Comparison of ENCODE assay signal across 1 cellular context in genomic region chr22:23898006-23898974, GRCh38.
A peak's percentile ranks its signal among the peaks of the same experiment; 100 is the strongest.
TF ChIP-seq lines count a peak whose summit lies in the region.

No MANE protein-coding gene starts in this region.

TF ChIP-seq in HEK293, 187 proteins besides CTCF, POLR2A, EP300 and RAD21 (continued from another document):
- TF ChIP-seq, protein P1, sequence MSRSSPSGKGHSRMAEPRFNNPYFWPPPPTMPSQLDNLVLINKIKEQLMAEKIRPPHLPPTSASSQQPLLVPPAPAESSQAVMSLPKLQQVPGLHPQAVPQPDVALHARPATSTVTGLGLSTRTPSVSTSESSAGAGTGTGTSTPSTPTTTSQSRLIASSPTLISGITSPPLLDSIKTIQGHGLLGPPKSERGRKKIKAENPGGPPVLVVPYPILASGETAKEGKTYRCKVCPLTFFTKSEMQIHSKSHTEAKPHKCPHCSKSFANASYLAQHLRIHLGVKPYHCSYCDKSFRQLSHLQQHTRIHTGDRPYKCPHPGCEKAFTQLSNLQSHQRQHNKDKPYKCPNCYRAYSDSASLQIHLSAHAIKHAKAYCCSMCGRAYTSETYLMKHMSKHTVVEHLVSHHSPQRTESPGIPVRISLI (tag by site-specific recombination; IDR thresholded peaks at IDR 0.05): no peak
- TF ChIP-seq GFI1B (tag by site-specific recombination; IDR thresholded peaks at IDR 0.05): no peak
- TF ChIP-seq ZNF184 (tag by site-specific recombination; IDR thresholded peaks at IDR 0.05): no peak
- no peak for TF ChIP-seq ZNF560 (tag by site-specific recombination; IDR thresholded peaks at IDR 0.05; ENCODE audit: borderline replicate concordance)
- peak; percentile 66 for TF ChIP-seq ZBTB17 (tag by site-specific recombination; IDR thresholded peaks at IDR 0.05)
- no peak for TF ChIP-seq ZNF626 (tag by site-specific recombination; IDR thresholded peaks at IDR 0.05)
- no peak for TF ChIP-seq HOXD13 (CRISPR knock-in tag; IDR thresholded peaks at IDR 0.05; ENCODE audit: borderline replicate concordance)
- TF ChIP-seq, protein P2, sequence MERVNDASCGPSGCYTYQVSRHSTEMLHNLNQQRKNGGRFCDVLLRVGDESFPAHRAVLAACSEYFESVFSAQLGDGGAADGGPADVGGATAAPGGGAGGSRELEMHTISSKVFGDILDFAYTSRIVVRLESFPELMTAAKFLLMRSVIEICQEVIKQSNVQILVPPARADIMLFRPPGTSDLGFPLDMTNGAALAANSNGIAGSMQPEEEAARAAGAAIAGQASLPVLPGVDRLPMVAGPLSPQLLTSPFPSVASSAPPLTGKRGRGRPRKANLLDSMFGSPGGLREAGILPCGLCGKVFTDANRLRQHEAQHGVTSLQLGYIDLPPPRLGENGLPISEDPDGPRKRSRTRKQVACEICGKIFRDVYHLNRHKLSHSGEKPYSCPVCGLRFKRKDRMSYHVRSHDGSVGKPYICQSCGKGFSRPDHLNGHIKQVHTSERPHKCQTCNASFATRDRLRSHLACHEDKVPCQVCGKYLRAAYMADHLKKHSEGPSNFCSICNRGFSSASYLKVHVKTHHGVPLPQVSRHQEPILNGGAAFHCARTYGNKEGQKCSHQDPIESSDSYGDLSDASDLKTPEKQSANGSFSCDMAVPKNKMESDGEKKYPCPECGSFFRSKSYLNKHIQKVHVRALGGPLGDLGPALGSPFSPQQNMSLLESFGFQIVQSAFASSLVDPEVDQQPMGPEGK (tag by site-specific recombination; IDR thresholded peaks at IDR 0.05): no peak
- TF ChIP-seq ZBTB8A (tag by site-specific recombination; IDR thresholded peaks at IDR 0.05): 0 out of 2 replicates have a peak, but pooled peaks have one; percentile 18
- TF ChIP-seq ZNF202 (tag by site-specific recombination; IDR thresholded peaks at IDR 0.05; ENCODE audit: borderline replicate concordance): no peak
- TF ChIP-seq PRDM1 (tag by site-specific recombination; IDR thresholded peaks at IDR 0.05): no peak
- no peak for TF ChIP-seq KLF16 (tag by site-specific recombination; IDR thresholded peaks at IDR 0.05)
- no peak; the same call in 1 of the 2 replicates for TF ChIP-seq FEZF1 (tag by site-specific recombination; IDR thresholded peaks at IDR 0.05)
- no peak for TF ChIP-seq ZNF777 (tag by site-specific recombination; IDR thresholded peaks at IDR 0.05; ENCODE audit: borderline replicate concordance)
- TF ChIP-seq ZNF169 (tag by site-specific recombination; IDR thresholded peaks at IDR 0.05): no peak
- TF ChIP-seq ZNF292 (tag by site-specific recombination; IDR thresholded peaks at IDR 0.05; ENCODE audit: borderline replicate concordance, low read depth): no peak
- no peak for TF ChIP-seq KLF7 (tag by site-specific recombination; IDR thresholded peaks at IDR 0.05; ENCODE audit: borderline replicate concordance)
- TF ChIP-seq ZNF558 (tag by site-specific recombination; IDR thresholded peaks at IDR 0.05): no peak
- no peak for TF ChIP-seq ZBTB10 (tag by site-specific recombination; IDR thresholded peaks at IDR 0.05)
- no peak for TF ChIP-seq KLF8 (tag by site-specific recombination; IDR thresholded peaks at IDR 0.05)
